Comparison of ENCODE assay signal across 1 cellular context in the genomic region with DNA sequence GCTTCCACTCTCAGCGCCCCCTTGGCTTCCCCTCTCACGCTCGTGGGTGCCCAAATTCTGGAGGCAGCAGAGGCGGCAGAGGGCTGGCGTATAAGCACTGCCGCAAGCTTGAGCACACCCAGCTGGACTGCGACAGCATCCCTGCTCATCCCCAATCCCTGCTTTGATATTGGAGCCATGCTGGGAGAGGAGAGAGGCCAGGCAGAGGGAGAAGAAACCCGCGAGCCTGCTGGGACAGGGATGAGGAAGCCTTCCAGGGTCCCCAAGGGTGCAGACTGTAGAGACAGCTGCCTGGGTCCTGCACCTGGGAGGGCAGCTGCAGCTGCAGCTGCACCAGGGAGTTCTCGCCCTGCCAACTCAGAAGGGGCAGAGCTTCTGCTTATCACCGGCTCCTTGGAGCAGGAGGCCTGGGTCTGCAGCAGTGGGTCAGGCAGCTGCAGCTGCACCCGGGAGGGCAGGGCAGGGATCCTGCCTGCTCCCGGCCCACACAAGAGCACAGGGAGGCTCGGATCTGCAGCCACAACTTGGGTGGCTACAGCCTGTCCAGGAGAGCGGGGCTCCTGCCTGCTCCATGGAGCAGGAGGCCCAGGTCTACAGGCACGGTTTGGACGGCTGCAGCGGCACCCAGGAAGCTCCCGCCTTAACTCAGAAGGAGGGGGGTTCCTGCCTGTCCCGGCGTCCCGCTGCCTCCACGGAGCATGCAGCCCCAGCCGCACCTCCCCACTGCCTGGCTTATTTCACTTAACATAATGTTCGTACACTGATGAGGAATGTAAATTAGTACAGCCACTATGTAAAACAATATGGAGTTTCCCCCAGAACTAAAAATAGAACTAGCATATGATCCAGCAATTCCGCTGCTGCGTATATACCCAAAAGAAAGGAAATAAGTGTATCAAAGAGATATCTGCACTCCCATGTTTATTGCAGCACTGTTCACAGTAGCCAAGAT.
TF ChIP-seq lines count a peak whose summit lies in the region.

No MANE protein-coding gene starts in this region.

TF ChIP-seq in GM23338, 12 proteins besides CTCF, POLR2A, EP300 and RAD21 (continued from another document):
- TF ChIP-seq ETS1 (IDR thresholded peaks at IDR 0.05) (no peak), JUNB (IDR thresholded peaks at IDR 0.05; ENCODE audit: unreplicated experiment) (no peak), CREB1 (CRISPR knock-in tag; IDR thresholded peaks at IDR 0.05; ENCODE audit: low read depth) (no peak)
